In genomic region chr9:121735065-121735791, GRCh38 we compare ENCODE assay signal across 9 cellular contexts.
DNase-seq lines count a peak whose midpoint lies in the region; ATAC-seq and TF ChIP-seq lines count a peak whose summit lies in the region.
"Had no signal": no experiment of that assay in that cellular context is flagged by ENCODE, and none has a peak within 500 bp of the region (broad histone marks: within the 10 kb centered on the region; RNA-seq: fewer than 3 reads in every experiment).

No MANE protein-coding gene starts in this region.

- H3K27me3 ChIP-seq in HL-60 (ENCODE audit: insufficient read depth, poor library complexity, severe bottlenecking), result peaks cover 37% of the 10 kb centered on the region
- no peaks in the 10 kb centered on the region for H3K27me3 ChIP-seq in adipocyte (replicated peaks; ENCODE audit: control insufficient read depth, insufficient read depth, low read length)

- peak; percentile 17 for TF ChIP-seq CTCF in HL-60 (IDR thresholded peaks at IDR 0.05; ENCODE audit: insufficient read depth, low read length)

- no peak overlapping the region for H3K27ac ChIP-seq in HL-60 (replicated peaks)

- DNase-seq in NK-92 treated with Interleukin-12 subunit alpha and Interleukin-12 subunit beta, amount 100 ng/mL, for 24 hours (lab: John Stamatoyannopoulos, UW), result peak; percentile 18
- DNase-seq in NK-92 (lab: John Stamatoyannopoulos, UW; ENCODE audit: unreplicated experiment) (no peak), HL-60 (ENCODE audit: low read depth in 1 of 2, low spot score in 1 of 2) (peak in 1 of 2 experiments; percentile 7), adipocyte (ENCODE audit: low read depth) (peak; percentile 55), COLO829 (ENCODE audit: low spot score) (no peak), DMS79 treated with DMSO at 0.1 percent for 48 hours (lab: John Stamatoyannopoulos, UW) (no peak)
- peak; percentile 11 for DNase-seq in stimulated activated naive CD8-positive, alpha-beta T cell treated with anti-CD3 and anti-CD28 coated beads, Interleukin-15, Interleukin-2, amounts not matched to agents 100 U/mL and 50 U/mL, for 24 hours
- DNase-seq: activated T-cell treated with anti-CD3 and anti-CD28 coated beads, Interleukin-2, amount 50 U/mL, for 4 hours had no signal

- H3K9me3 ChIP-seq in adipocyte (ENCODE audit: control insufficient read depth, low read length) (no peaks in the 10 kb centered on the region), iPS-18c (ENCODE audit: control insufficient read depth, insufficient read depth, low read length) (no peaks in the 10 kb centered on the region)

- no peak overlapping the region for H3K9ac ChIP-seq in adipocyte (ENCODE audit: low read length)

- peaks cover 23% of the 10 kb centered on the region for H3K4me1 ChIP-seq in adipocyte (ENCODE audit: control insufficient read depth, insufficient read depth, low read length)

- no peaks in the 10 kb centered on the region for H3K36me3 ChIP-seq in adipocyte (ENCODE audit: control insufficient read depth, insufficient read depth, low read length, severe bottlenecking)

- no peak for ATAC-seq in stimulated activated naive CD8-positive, alpha-beta T cell treated with anti-CD3 and anti-CD28 coated beads, Interleukin-15, Interleukin-2, amounts not matched to agents 100 U/mL and 50 U/mL, for 24 hours

- H3K4me3 ChIP-seq in HL-60 (replicated peaks; ENCODE audit: insufficient read depth, low read length), result no peak overlapping the region
- H3K4me3 ChIP-seq in adipocyte (ENCODE audit: low read length), result no peak overlapping the region
- 0 out of 2 replicates have a peak overlapping the region, but pooled peaks have one; percentile 3 for H3K4me3 ChIP-seq in iPS-18c (ENCODE audit: insufficient read depth, low read depth, low read length)

Comparison
In these comparisons a context has a peak if more than half of its experiments do, and no peak if none do; other contexts are left out.
1. DNase-seq: peak in NK-92 treated with Interleukin-12 subunit alpha and Interleukin-12 subunit beta, amount 100 ng/mL, for 24 hours (single experiment), adipocyte (single experiment) and stimulated activated naive CD8-positive, alpha-beta T cell treated with anti-CD3 and anti-CD28 coated beads, Interleukin-15, Interleukin-2, amounts not matched to agents 100 U/mL and 50 U/mL, for 24 hours (single experiment); none in NK-92 (single experiment), COLO829 (single experiment) and DMS79 treated with DMSO at 0.1 percent for 48 hours (single experiment).